Comparison of ENCODE assay signal across 25 cellular contexts in genomic region chr1:4946343-4946742, GRCh38.
"Had no signal": no experiment of that assay in that cellular context is flagged by ENCODE, and none has a peak within 500 bp of the region (broad histone marks: within the 10 kb centered on the region; RNA-seq: fewer than 3 reads in every experiment).

No MANE protein-coding gene starts in this region.

- H3K9me3 ChIP-seq: heart right ventricle, left ventricle myocardium inferior, mucosa of descending colon, pancreas, prostate gland, sigmoid colon, suprapubic skin, thoracic aorta, tibial artery, upper lobe of left lung had no signal

- H3K36me3 Mint-ChIP-seq: naive thymus-derived CD4-positive, alpha-beta T cell; natural killer cell treated with Interleukin-12 subunit alpha and Interleukin-12 subunit beta and Interleukin-15 and Interleukin-18, amount 100 ng/mL, for 72 hours; stimulated activated effector memory CD8-positive, alpha-beta T cell treated with anti-CD3 and anti-CD28 coated beads, Interleukin-12 subunit alpha, Interleukin-12 subunit beta, amount 100 ng/mL, for 72 hours had no signal

- H3K4me2 ChIP-seq: hepatocyte had no signal

- H3K9me3 Mint-ChIP-seq: natural killer cell treated with Interleukin-12 subunit alpha and Interleukin-12 subunit beta and Interleukin-15 and Interleukin-18, amount 100 ng/mL, for 72 hours; stimulated activated effector memory CD8-positive, alpha-beta T cell treated with anti-CD3 and anti-CD28 coated beads, Interleukin-12 subunit alpha, Interleukin-12 subunit beta, amount 100 ng/mL, for 72 hours had no signal

- H3K4me1 Mint-ChIP-seq: naive thymus-derived CD4-positive, alpha-beta T cell; stimulated activated effector memory CD8-positive, alpha-beta T cell treated with anti-CD3 and anti-CD28 coated beads, Interleukin-12 subunit alpha, Interleukin-12 subunit beta, amount 100 ng/mL, for 72 hours had no signal

- H3K79me2 ChIP-seq: hepatocyte had no signal

- H3K27me3 ChIP-seq: hepatocyte, pancreas, tibial artery, upper lobe of left lung had no signal

- H3K27ac ChIP-seq: heart right ventricle, hepatocyte, left ventricle myocardium inferior, pancreas, prostate gland, sigmoid colon, spleen, suprapubic skin, thoracic aorta, upper lobe of left lung had no signal

- H3K36me3 ChIP-seq: heart right ventricle, left ventricle myocardium inferior, pancreas, prostate gland, sigmoid colon, spleen, suprapubic skin, thoracic aorta, tibial artery, upper lobe of left lung had no signal

- H2AFZ ChIP-seq: hepatocyte had no signal

- H3K4me3 ChIP-seq: heart right ventricle, hepatocyte, left ventricle myocardium inferior, lung, mucosa of descending colon, pancreas, prostate gland, sigmoid colon, spleen, suprapubic skin, thoracic aorta, tibial artery, upper lobe of left lung had no signal

- DNase-seq: heart right ventricle; islet precursor cell; left ventricle myocardium inferior; midbrain; mucosa of descending colon; naive thymus-derived CD4-positive, alpha-beta T cell; nucleus accumbens; pancreas; retina; right cardiac atrium; sigmoid colon; small intestine; spleen; stimulated activated CD4-positive, alpha-beta T cell treated with anti-CD3 and anti-CD28 coated beads, Interleukin-4, amount 100 ng/mL, for 24 hours; stimulated activated naive CD4-positive, alpha-beta T cell; tibial artery; upper lobe of left lung had no signal

- H3K4me1 ChIP-seq: pancreas, prostate gland, sigmoid colon, spleen, suprapubic skin, upper lobe of left lung had no signal

- ATAC-seq: heart right ventricle; mucosa of descending colon; naive thymus-derived CD4-positive, alpha-beta T cell; natural killer cell treated with Interleukin-12 subunit alpha and Interleukin-12 subunit beta and Interleukin-15 and Interleukin-18, amount 100 ng/mL, for 72 hours; pancreas; right cardiac atrium; stimulated activated effector memory CD8-positive, alpha-beta T cell treated with anti-CD3 and anti-CD28 coated beads, Interleukin-12 subunit alpha, Interleukin-12 subunit beta, amount 100 ng/mL, for 72 hours had no signal

- H3K4me3 Mint-ChIP-seq: naive thymus-derived CD4-positive, alpha-beta T cell; natural killer cell treated with Interleukin-12 subunit alpha and Interleukin-12 subunit beta and Interleukin-15 and Interleukin-18, amount 100 ng/mL, for 72 hours; stimulated activated effector memory CD8-positive, alpha-beta T cell treated with anti-CD3 and anti-CD28 coated beads, Interleukin-12 subunit alpha, Interleukin-12 subunit beta, amount 100 ng/mL, for 72 hours; stimulated activated naive CD8-positive, alpha-beta T cell treated with anti-CD3 and anti-CD28 coated beads, Interleukin-15, Interleukin-2, amounts not matched to agents 100 ng/mL and 50 ng/mL, for 24 hours had no signal

- FAIRE-seq: pancreas, small intestine had no signal

- H3K27ac Mint-ChIP-seq: naive thymus-derived CD4-positive, alpha-beta T cell; natural killer cell treated with Interleukin-12 subunit alpha and Interleukin-12 subunit beta and Interleukin-15 and Interleukin-18, amount 100 ng/mL, for 72 hours; stimulated activated effector memory CD8-positive, alpha-beta T cell treated with anti-CD3 and anti-CD28 coated beads, Interleukin-12 subunit alpha, Interleukin-12 subunit beta, amount 100 ng/mL, for 72 hours; stimulated activated naive CD8-positive, alpha-beta T cell treated with anti-CD3 and anti-CD28 coated beads, Interleukin-15, Interleukin-2, amounts not matched to agents 100 ng/mL and 50 ng/mL, for 24 hours had no signal
